Comparison of ENCODE assay signal across 23 cellular contexts in the genomic region with DNA sequence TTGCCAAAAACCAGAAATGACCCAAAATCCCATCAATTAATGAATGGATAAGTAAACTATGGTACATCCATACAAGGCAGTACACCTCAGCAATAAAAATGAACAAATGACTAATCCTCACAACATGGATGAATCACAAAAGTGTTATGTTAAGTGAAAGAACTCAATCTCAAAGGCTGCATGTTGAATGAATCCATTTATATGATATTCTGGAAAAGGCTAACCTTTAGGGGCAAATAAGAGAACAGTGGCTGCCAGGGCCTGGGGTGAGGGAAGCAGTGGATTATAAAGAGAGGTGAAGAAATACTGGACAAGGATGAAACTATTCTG. TPM values are rescaled to one million over a fixed set of nuclear protein-coding genes. Genes with fewer than 3 reads are reported as not detected.
DNase-seq lines count a peak whose midpoint lies in the region; ATAC-seq and TF ChIP-seq lines count a peak whose summit lies in the region.
"Had no signal": no experiment of that assay in that cellular context is flagged by ENCODE, and none has a peak within 500 bp of the region (broad histone marks: within the 10 kb centered on the region; RNA-seq: fewer than 3 reads in every experiment).

No MANE protein-coding gene starts in this region.

- DNase-seq in Caki2 (ENCODE audit: low read depth) = peak; percentile 21
- DNase-seq in M059J (ENCODE audit: low read depth) = peak; percentile 78
- peak; percentile 10 for DNase-seq in astrocyte of the hippocampus (ENCODE audit: low read depth, low spot score)
- peak; percentile 26 for DNase-seq in kidney epithelial cell (ENCODE audit: low read depth)
- no peak for DNase-seq in glutamatergic neuron
- DNase-seq in SIG-M5 (lab: John Stamatoyannopoulos, UW) = no peak
- no peak for DNase-seq in sciatic nerve (ENCODE audit: low spot score)
- DNase-seq: activated CD4-positive, alpha-beta T cell treated with anti-CD3 and anti-CD28 coated beads, Interleukin-2, amount 10 ng/mL, durations not matched to agents 24 days and 14 days; activated naive CD8-positive, alpha-beta T cell treated with anti-CD3 and anti-CD28 coated beads, Interleukin-2, amount 50 U/mL, for 24 hours; CD4-positive, alpha-beta T cell; DMS153; GOT3; hypothalamus; mesenchymal stem cell; NCI-H1092 treated with DMSO at 0.1 percent for 48 hours; NCI-H2081 treated with DMSO at 0.1 percent for 48 hours; occipital lobe; stimulated activated CD4-positive, alpha-beta T cell treated with anti-CD3 and anti-CD28 coated beads, Interleukin-15, amount 100 ng/mL, for 24 hours; substantia nigra had no signal

- no peak overlapping the region for H3K27ac Mint-ChIP-seq in glutamatergic neuron (ENCODE audit: unreplicated experiment)
- H3K27ac Mint-ChIP-seq: activated CD4-positive, alpha-beta T cell treated with anti-CD3 and anti-CD28 coated beads, Interleukin-2, amount 10 ng/mL, durations not matched to agents 24 days and 14 days; activated naive CD8-positive, alpha-beta T cell treated with anti-CD3 and anti-CD28 coated beads, Interleukin-2, amount 50 U/mL, for 24 hours; activated T-helper 2 cell treated with anti-CD3 and anti-CD28 coated beads, Interferon-gamma antibody, Interleukin-2, Interleukin-4, amounts not matched to agents 10 μg/mL and 5 μg/mL and 100 μg/mL, durations not matched to agents 14 hours and 24 hours and 36 hours; CD4-positive, alpha-beta T cell had no signal

- no peak overlapping the region for H3K4me3 Mint-ChIP-seq in glutamatergic neuron (ENCODE audit: unreplicated experiment)
- H3K4me3 Mint-ChIP-seq: activated CD4-positive, alpha-beta T cell treated with anti-CD3 and anti-CD28 coated beads, Interleukin-2, amount 10 ng/mL, durations not matched to agents 24 days and 14 days; activated naive CD8-positive, alpha-beta T cell treated with anti-CD3 and anti-CD28 coated beads, Interleukin-2, amount 50 U/mL, for 24 hours; CD4-positive, alpha-beta T cell had no signal

- no peaks in the 10 kb centered on the region for H3K27me3 ChIP-seq in kidney epithelial cell (ENCODE audit: control insufficient read depth, insufficient read depth, low read length)
- H3K27me3 ChIP-seq: right atrium auricular region had no signal

- H3K27me3 Mint-ChIP-seq in glutamatergic neuron (ENCODE audit: unreplicated experiment) = peaks cover 2% of the 10 kb centered on the region

- H3K36me3 ChIP-seq in kidney epithelial cell (ENCODE audit: control insufficient read depth, insufficient read depth, low read length) = no peaks in the 10 kb centered on the region
- H3K36me3 ChIP-seq: right atrium auricular region had no signal

- no peak for ATAC-seq in GM21619 (IDR thresholded peaks at IDR 0.05; ENCODE audit: unreplicated experiment)
- no peak for ATAC-seq in sciatic nerve
- ATAC-seq: activated naive CD8-positive, alpha-beta T cell treated with anti-CD3 and anti-CD28 coated beads, Interleukin-2, amount 50 U/mL, for 24 hours; Right ventricle myocardium inferior had no signal

- intact Hi-C loops in sciatic nerve (cut with DNase I) = no loop called here

- TF ChIP-seq CTCF in kidney epithelial cell (IDR thresholded peaks at IDR 0.05; ENCODE audit: insufficient read depth, low read length, poor library complexity, severe bottlenecking) = no peak
- no peak for TF ChIP-seq CTCF in glutamatergic neuron (IDR thresholded peaks at IDR 0.05; ENCODE audit: partially characterized antibody, unreplicated experiment)

- H3K36me3 Mint-ChIP-seq in glutamatergic neuron (ENCODE audit: unreplicated experiment) = peaks cover 4% of the 10 kb centered on the region

- H3K4me3 ChIP-seq in kidney epithelial cell (ENCODE audit: low read depth, low read length) = no peak overlapping the region
- H3K4me3 ChIP-seq: right atrium auricular region had no signal

- in situ Hi-C loops in Caki2 (cut with HindIII; ENCODE audit: low pct_unique_long_range_greater_than_20kb, low sequenced_read_pairs) = no loop called here

- H3K4me1 Mint-ChIP-seq in glutamatergic neuron (ENCODE audit: low read depth, unreplicated experiment) = no peaks in the 10 kb centered on the region
- H3K4me1 Mint-ChIP-seq: activated naive CD8-positive, alpha-beta T cell treated with anti-CD3 and anti-CD28 coated beads, Interleukin-2, amount 50 U/mL, for 24 hours had no signal

- no peaks in the 10 kb centered on the region for H3K9me3 Mint-ChIP-seq in glutamatergic neuron (ENCODE audit: unreplicated experiment)

RNA-seq across cellular contexts. Expression of a gene that starts 46.1 kb away (rescaled TPM):
- total RNA-seq in Caki2 (2014; rRNA removed; shearing (Covaris generic); ENCODE audit: low replicate concordance) = 37.1 and 67.1 TPM in 2 replicates
- total RNA-seq in M059J (2014; rRNA removed; shearing (Covaris generic)) = 16.1 and 28.6 TPM in 2 replicates
- total RNA-seq in kidney epithelial cell (30.5 and 33.8 TPM in 2 replicates), glutamatergic neuron (ENCODE audit: unreplicated experiment) (141 TPM), sciatic nerve (25.2 TPM)

Comparison
In these comparisons a context has a peak if more than half of its experiments do, and no peak if none do; other contexts are left out.
1. DNase-seq: peak in Caki2 (single experiment), M059J (single experiment), astrocyte of the hippocampus (single experiment) and kidney epithelial cell (single experiment); none in glutamatergic neuron (single experiment), SIG-M5 (single experiment) and sciatic nerve (single experiment).